29 cellular contexts compared by ENCODE assay signal in genomic region chr17:36464765-36465088, GRCh38.
"Had no signal": no experiment of that assay in that cellular context is flagged by ENCODE, and none has a peak within 500 bp of the region (broad histone marks: within the 10 kb centered on the region; RNA-seq: fewer than 3 reads in every experiment).

No MANE protein-coding gene starts in this region.

- H3K27ac ChIP-seq: epithelial cell of prostate, gastrocnemius medialis, parathyroid adenoma, right atrium auricular region, suprapubic skin, transverse colon, upper lobe of right lung, vagina had no signal

- ATAC-seq: gastrocnemius medialis had no signal

- H3K4me3 ChIP-seq: gastrocnemius medialis, lung, mucosa of descending colon, right atrium auricular region, smooth muscle cell, suprapubic skin, transverse colon, upper lobe of right lung, vagina had no signal

- H3K4me1 Mint-ChIP-seq: mesothelial cell of epicardium; neural crest cell; stimulated activated naive CD8-positive, alpha-beta T cell treated with anti-CD3 and anti-CD28 coated beads, Interleukin-15, amount 100 ng/mL, for 72 hours had no signal

- H3K79me2 ChIP-seq: parathyroid adenoma had no signal

- H3K27ac Mint-ChIP-seq: memory B cell; mesothelial cell of epicardium; natural killer cell treated with Interleukin-12 subunit alpha and Interleukin-12 subunit beta and Interleukin-15 and Interleukin-18, amount 100 ng/mL, for 72 hours; progenitor cell of endocrine pancreas; stimulated activated naive CD8-positive, alpha-beta T cell treated with anti-CD3 and anti-CD28 coated beads, Interleukin-15, amount 100 ng/mL, for 72 hours had no signal

- H3K4me3 Mint-ChIP-seq: memory B cell; mesothelial cell of epicardium; naive B cell; natural killer cell treated with Interleukin-12 subunit alpha and Interleukin-12 subunit beta and Interleukin-15 and Interleukin-18, amount 100 ng/mL, for 72 hours; neural crest cell; stimulated activated naive CD8-positive, alpha-beta T cell treated with anti-CD3 and anti-CD28 coated beads, Interleukin-15, amount 100 ng/mL, for 72 hours had no signal

- H3K9me3 Mint-ChIP-seq: memory B cell; mesothelial cell of epicardium; natural killer cell treated with Interleukin-12 subunit alpha and Interleukin-12 subunit beta and Interleukin-15 and Interleukin-18, amount 100 ng/mL, for 72 hours; neural crest cell; stimulated activated naive CD8-positive, alpha-beta T cell treated with anti-CD3 and anti-CD28 coated beads, Interleukin-15, amount 100 ng/mL, for 72 hours had no signal

- DNase-seq: cortex of kidney; effector CD4-positive, alpha-beta T cell; foreskin fibroblast; gastrocnemius medialis; head of caudate nucleus; kidney glomerular epithelial cell; left colon; left ventricle myocardium superior; mucosa of descending colon; naive B cell; stimulated activated CD4-positive, alpha-beta T cell treated with anti-CD3 and anti-CD28 coated beads, Interleukin-12 subunit alpha, Interleukin-12 subunit beta, amount 100 ng/mL, for 4 hours; stimulated activated CD4-positive, alpha-beta T cell treated with anti-CD3 and anti-CD28 coated beads, Interleukin-1b, Interleukin-23, amount 100 ng/mL, for 48 hours; stimulated activated CD4-positive, alpha-beta T cell treated with anti-CD3 and anti-CD28 coated beads, Interleukin-4, amount 100 ng/mL, for 1 hour; stimulated activated CD8-positive, alpha-beta memory T cell treated with anti-CD3 and anti-CD28 coated beads, Interleukin-4, amount 100 ng/mL, for 48 hours; stimulated activated naive CD8-positive, alpha-beta T cell treated with anti-CD3 and anti-CD28 coated beads, Interleukin-15, amount 100 ng/mL, for 72 hours; transverse colon had no signal

- H3K36me3 Mint-ChIP-seq: memory B cell; mesothelial cell of epicardium; natural killer cell treated with Interleukin-12 subunit alpha and Interleukin-12 subunit beta and Interleukin-15 and Interleukin-18, amount 100 ng/mL, for 72 hours had no signal

- H3K4me2 ChIP-seq: smooth muscle cell had no signal

- H3K27me3 ChIP-seq: vagina had no signal

- H3K9ac ChIP-seq: parathyroid adenoma had no signal

- H3K36me3 ChIP-seq: gastrocnemius medialis, right atrium auricular region, suprapubic skin, transverse colon, upper lobe of right lung, vagina had no signal

- H3K4me1 ChIP-seq: gastrocnemius medialis, parathyroid adenoma, right atrium auricular region, suprapubic skin, transverse colon, upper lobe of right lung had no signal

- H3K9me3 ChIP-seq: gastrocnemius medialis, mucosa of descending colon, right atrium auricular region, suprapubic skin, transverse colon, upper lobe of right lung, vagina had no signal
